11 cellular contexts compared by ENCODE assay signal in genomic region chr1:66752671-66753371, GRCh38. TPM values are rescaled to one million over a fixed set of nuclear protein-coding genes. Genes with fewer than 3 reads are reported as not detected.
DNase-seq lines count a peak whose midpoint lies in the region; ATAC-seq and TF ChIP-seq lines count a peak whose summit lies in the region.
"Had no signal": no experiment of that assay in that cellular context is flagged by ENCODE, and none has a peak within 500 bp of the region (broad histone marks: within the 10 kb centered on the region; RNA-seq: fewer than 3 reads in every experiment).

No MANE protein-coding gene starts in this region.

- H3K27me3 Mint-ChIP-seq in MCF 10A (ENCODE audit: insufficient read depth, unreplicated experiment) = no peaks in the 10 kb centered on the region

- POLR2A ChIA-PET in MCF 10A (lab: Yijun Ruan, JAX) = interaction anchor here (0.7 kb wide), 1 partner anchor 401 kb away, joined by 3 read pairs; no protein-coding TSS in a partner anchor

- intact Hi-C loops in breast epithelium (cut with DNase I; ENCODE audit: low total_unique reads) = no loop called here
- intact Hi-C loops in MCF 10A (cut with micrococcal nuclease) = no loop called here
- intact Hi-C loops in colonic mucosa (cut with DNase I) = no loop called here
- intact Hi-C loops in uterus (cut with DNase I; ENCODE audit: low total_unique reads) = no loop called here

- H3K9me3 ChIP-seq in breast epithelium = no peaks in the 10 kb centered on the region
- no peaks in the 10 kb centered on the region for H3K9me3 ChIP-seq in colonic mucosa
- no peaks in the 10 kb centered on the region for H3K9me3 ChIP-seq in mesodermal cell (ENCODE audit: control insufficient read depth, low read length)
- H3K9me3 ChIP-seq in uterus = no peaks in the 10 kb centered on the region

- CTCF ChIA-PET in MCF 10A (lab: Yijun Ruan, JAX) = interaction anchor here (0.5 to 1.8 kb wide), 6 partner anchors 10 to 459 kb away, joined by 3 to 8 read pairs (median 3); no protein-coding TSS in a partner anchor

- H3K27ac Mint-ChIP-seq in MCF 10A (ENCODE audit: low read depth, unreplicated experiment) = no peak overlapping the region

- H3K36me3 Mint-ChIP-seq in MCF 10A (ENCODE audit: insufficient read depth, unreplicated experiment) = no peaks in the 10 kb centered on the region

- 51 to 59% methylated on average over 12 to 13 of the region's 18 CpGs for WGBS in mesodermal cell (ENCODE audit: insufficient coverage in 2 of 2), 2 experiments

- no peaks in the 10 kb centered on the region for H3K36me3 ChIP-seq in breast epithelium
- H3K36me3 ChIP-seq in colonic mucosa = no peaks in the 10 kb centered on the region
- H3K36me3 ChIP-seq in mesodermal cell (ENCODE audit: control insufficient read depth, insufficient read depth, low read length) = no peaks in the 10 kb centered on the region
- no peaks in the 10 kb centered on the region for H3K36me3 ChIP-seq in uterus

- H3K4me1 ChIP-seq in breast epithelium (no peaks in the 10 kb centered on the region), colonic mucosa (no peaks in the 10 kb centered on the region), mesodermal cell (ENCODE audit: control insufficient read depth, insufficient read depth, low read length, poor library complexity, severe bottlenecking) (peaks cover 7% of the 10 kb centered on the region), uterus (no peaks in the 10 kb centered on the region)

- H3K4me3 ChIP-seq in breast epithelium (peak overlapping the region; percentile 37 to 65 (median 41)), colonic mucosa (peak overlapping the region; percentile 33), mesodermal cell (ENCODE audit: extremely low read depth, insufficient read depth, low read length, poor library complexity, severe bottlenecking) (peak overlapping the region; percentile 30), uterus (peak overlapping the region; percentile 11 to 16)
- H3K4me3 ChIP-seq: SK-N-MC had no signal

- DNase-seq in breast epithelium (ENCODE audit: low spot score in 2 of 2) = no peak
- DNase-seq in MCF 10A (ENCODE audit: unreplicated experiment) = no peak
- no peak for DNase-seq in colonic mucosa
- no peak for DNase-seq in uterus
- DNase-seq in NCI-H146 (lab: John Stamatoyannopoulos, UW) = no peak
- DNase-seq in activated CD4-positive, CD25-positive, alpha-beta regulatory T cell treated with anti-CD3 and anti-CD28 coated beads, Interleukin-2, amount 50 U/mL, for 72 hours = no peak
- DNase-seq: DMS79 treated with DMSO at 0.1 percent for 48 hours had no signal

- no peak overlapping the region for H3K4me3 Mint-ChIP-seq in MCF 10A (ENCODE audit: unreplicated experiment)

- H3K9ac ChIP-seq in colonic mucosa (ENCODE audit: low read depth in 2 of 2, low read length in 2 of 2) = no peak overlapping the region

- no peaks in the 10 kb centered on the region for H3K4me1 Mint-ChIP-seq in MCF 10A (ENCODE audit: insufficient read depth, unreplicated experiment)

- no TSS peak for BruUV-seq in MCF 10A (replicated peaks; lab: Mats Ljungman, UMichigan)

- H3K27ac ChIP-seq in breast epithelium (no peak overlapping the region), colonic mucosa (no peak overlapping the region), mesodermal cell (ENCODE audit: low read depth, low read length, severe bottlenecking) (peak overlapping the region; percentile 58), uterus (peak overlapping the region in 1 of 2 donors; percentile 6)
- H3K27ac ChIP-seq: SK-N-MC had no signal

- no peak for ATAC-seq in HG03469 (IDR thresholded peaks at IDR 0.05; ENCODE audit: unreplicated experiment)

- TF ChIP-seq POLR2A in breast epithelium (IDR thresholded peaks at IDR 0.05) (no peak), uterus (IDR thresholded peaks at IDR 0.05) (no peak)

- peaks cover 0 to 10% of the 10 kb centered on the region in 2 donors for H3K27me3 ChIP-seq in breast epithelium
- H3K27me3 ChIP-seq in colonic mucosa = no peaks in the 10 kb centered on the region
- H3K27me3 ChIP-seq in uterus = no peaks in the 10 kb centered on the region

- TF ChIP-seq CTCF in breast epithelium (IDR thresholded peaks at IDR 0.05) (no peak), MCF 10A (IDR thresholded peaks at IDR 0.05; ENCODE audit: unreplicated experiment) (no peak), colonic mucosa (IDR thresholded peaks at IDR 0.05) (no peak), uterus (IDR thresholded peaks at IDR 0.05) (no peak)

- no peaks in the 10 kb centered on the region for H3K9me3 Mint-ChIP-seq in MCF 10A (ENCODE audit: unreplicated experiment)

RNA-seq across cellular contexts. Expression of gene DYNLT5, which starts 0.6 kb away (rescaled TPM):
- total RNA-seq in breast epithelium (1 to 10 TPM in 1 of 3 donors, under 1 TPM in 2; 0.32 to 1.0 (median 0.33) TPM), MCF 10A (2022) (not detected in 2 replicates), colonic mucosa (under 1 TPM in 1 of 2 donors, not detected in 1; 0.72 TPM), uterus (1 to 10 TPM in 2 of 4 donors, not detected in 2; 1.3 to 1.5 TPM)
- 6.0 TPM for polyA plus RNA-seq in mesodermal cell (2013, experiment 1 of 2)
- 5.2 TPM for polyA plus RNA-seq in mesodermal cell (2013, experiment 2 of 2)

RNA-seq across cellular contexts. Expression of gene INSL5, which starts 48.3 kb away (rescaled TPM):
- total RNA-seq in breast epithelium = under 1 TPM in 1 of 3 donors, not detected in 2; 0.80 TPM
- total RNA-seq in MCF 10A (2022) = not detected in 2 replicates
- 10 to 100 TPM in 1 of 2 donors, 1 to 10 TPM in 1; 1.6 to 27.2 TPM for total RNA-seq in colonic mucosa
- not detected for polyA plus RNA-seq in mesodermal cell (2013, experiment 1 of 2)
- polyA plus RNA-seq in mesodermal cell (2013, experiment 2 of 2) = not detected
- not detected for total RNA-seq in uterus
- total RNA-seq: ureter had no signal
